In genomic region chr1:154962795-154963330, GRCh38 we compare ENCODE assay signal across 8 cellular contexts. TPM values are rescaled to one million over a fixed set of nuclear protein-coding genes. Genes with fewer than 3 reads are reported as not detected.
DNase-seq lines count a peak whose midpoint lies in the region; ATAC-seq and TF ChIP-seq lines count a peak whose summit lies in the region.
"Had no signal": no experiment of that assay in that cellular context is flagged by ENCODE, and none has a peak within 500 bp of the region (broad histone marks: within the 10 kb centered on the region; RNA-seq: fewer than 3 reads in every experiment).

No MANE protein-coding gene starts in this region.

- TF ChIP-seq CTCF in HFFc6 (IDR thresholded peaks at IDR 0.05) (no peak), WTC11 (IDR thresholded peaks at IDR 0.05) (no peak), hepatocyte (IDR thresholded peaks at IDR 0.05; ENCODE audit: poor library complexity) (no peak)

- H3K4me3 Mint-ChIP-seq in HFFc6 (peak overlapping the region; percentile 85), WTC11 (peak overlapping the region; percentile 81)
- H3K4me3 Mint-ChIP-seq in stimulated activated effector memory CD8-positive, alpha-beta T cell treated with anti-CD3 and anti-CD28 coated beads, Interleukin-12 subunit alpha, Interleukin-12 subunit beta, amount 100 ng/mL, for 72 hours = peak overlapping the region; percentile 80

- H3K4me1 Mint-ChIP-seq in HFFc6 (ENCODE audit: low read depth) (peaks cover 54% of the 10 kb centered on the region), WTC11 (peaks cover 22% of the 10 kb centered on the region)
- H3K4me1 Mint-ChIP-seq in stimulated activated effector memory CD8-positive, alpha-beta T cell treated with anti-CD3 and anti-CD28 coated beads, Interleukin-12 subunit alpha, Interleukin-12 subunit beta, amount 100 ng/mL, for 72 hours = peaks cover 52% of the 10 kb centered on the region

- H3K27me3 ChIP-seq in hepatocyte = no peaks in the 10 kb centered on the region

- no peaks in the 10 kb centered on the region for H3K9me2 ChIP-seq in hepatocyte (replicated peaks; ENCODE audit: insufficient read depth)

- no peak overlapping the region for H2AFZ ChIP-seq in hepatocyte

- CTCF ChIA-PET in WTC11 (lab: Charles Lee) = interaction anchor here (1.0 to 4.1 kb wide), 6 partner anchors 9 to 210 kb away, joined by 5 to 33 read pairs (median 12); partner anchors contain the start of genes FLAD1, KRTCAP2, LENEP and SHC1

- H3K27ac ChIP-seq in hepatocyte = peak overlapping the region; percentile 100

- H3K36me3 Mint-ChIP-seq in HFFc6 (ENCODE audit: low read depth) = peaks cover 26% of the 10 kb centered on the region
- H3K36me3 Mint-ChIP-seq in WTC11 = peaks cover 56% of the 10 kb centered on the region
- H3K36me3 Mint-ChIP-seq in stimulated activated effector memory CD8-positive, alpha-beta T cell treated with anti-CD3 and anti-CD28 coated beads, Interleukin-12 subunit alpha, Interleukin-12 subunit beta, amount 100 ng/mL, for 72 hours = peaks cover 81% of the 10 kb centered on the region

- H3K27me3 Mint-ChIP-seq in HFFc6 (ENCODE audit: insufficient read depth) (peaks cover 9% of the 10 kb centered on the region), WTC11 (ENCODE audit: low read depth) (no peaks in the 10 kb centered on the region)

- H3K9me3 Mint-ChIP-seq in HFFc6 (no peaks in the 10 kb centered on the region), WTC11 (no peaks in the 10 kb centered on the region)
- no peaks in the 10 kb centered on the region for H3K9me3 Mint-ChIP-seq in stimulated activated effector memory CD8-positive, alpha-beta T cell treated with anti-CD3 and anti-CD28 coated beads, Interleukin-12 subunit alpha, Interleukin-12 subunit beta, amount 100 ng/mL, for 72 hours

- DNase-seq in HFFc6 = no peak
- DNase-seq in WTC11 (ENCODE audit: low spot score) = no peak
- DNase-seq in hepatocyte (ENCODE audit: low spot score) = no peak
- DNase-seq in stimulated activated effector memory CD8-positive, alpha-beta T cell treated with anti-CD3 and anti-CD28 coated beads, Interleukin-12 subunit alpha, Interleukin-12 subunit beta, amount 100 ng/mL, for 72 hours (ENCODE audit: low spot score in 2 of 2) = no peak
- DNase-seq: activated CD4-positive, alpha-beta T cell treated with anti-CD3 and anti-CD28 coated beads for 48 hours had no signal

- H3K4me3 ChIP-seq in hepatocyte = peak overlapping the region; percentile 99

- H3K27ac Mint-ChIP-seq in HFFc6 = peak overlapping the region; percentile 89
- H3K27ac Mint-ChIP-seq in WTC11 = no peak overlapping the region; the same call in 1 of the 2 replicates
- peak overlapping the region; percentile 81 for H3K27ac Mint-ChIP-seq in stimulated activated effector memory CD8-positive, alpha-beta T cell treated with anti-CD3 and anti-CD28 coated beads, Interleukin-12 subunit alpha, Interleukin-12 subunit beta, amount 100 ng/mL, for 72 hours

- no peaks in the 10 kb centered on the region for H3K9me3 ChIP-seq in hepatocyte (ENCODE audit: low read depth)

- H4K20me1 ChIP-seq in hepatocyte (ENCODE audit: insufficient read depth, poor library complexity, severe bottlenecking) = no peaks in the 10 kb centered on the region

- H3K4me1 ChIP-seq in hepatocyte (ENCODE audit: insufficient read depth) = peaks cover 19% of the 10 kb centered on the region

- 82% methylated on average over 6 of the region's 6 CpGs for WGBS in hepatocyte (ENCODE audit: low lambda C conversion rate, missing lambda C conversion rate)

- no peaks in the 10 kb centered on the region for H3K36me3 ChIP-seq in hepatocyte (replicated peaks; ENCODE audit: insufficient read depth, low read depth)

- H3K4me2 ChIP-seq in hepatocyte = peak overlapping the region; percentile 97

- POLR2A ChIA-PET in WTC11 (lab: Charles Lee) = interaction anchor here (2.4 to 3.2 kb wide), 3 partner anchors 8 to 20 kb away, joined by 10 to 26 read pairs (median 11); partner anchors contain the start of genes FLAD1 and SHC1

- ATAC-seq in WTC11 (no peak), HG03469 (IDR thresholded peaks at IDR 0.05; ENCODE audit: unreplicated experiment) (no peak), HG03457 (IDR thresholded peaks at IDR 0.05; ENCODE audit: unreplicated experiment) (no peak), esophagus mucosa (no peak)
- ATAC-seq in stimulated activated effector memory CD8-positive, alpha-beta T cell treated with anti-CD3 and anti-CD28 coated beads, Interleukin-12 subunit alpha, Interleukin-12 subunit beta, amount 100 ng/mL, for 72 hours = no peak

- peaks cover 79% of the 10 kb centered on the region for H3K79me2 ChIP-seq in hepatocyte

TF ChIP-seq in WTC11, 78 proteins besides CTCF, POLR2A, EP300 and RAD21:
- TF ChIP-seq ZNF317 (CRISPR knock-in tag; IDR thresholded peaks at IDR 0.05; ENCODE audit: borderline replicate concordance, low read depth) = no peak
- TF ChIP-seq, protein P1, sequence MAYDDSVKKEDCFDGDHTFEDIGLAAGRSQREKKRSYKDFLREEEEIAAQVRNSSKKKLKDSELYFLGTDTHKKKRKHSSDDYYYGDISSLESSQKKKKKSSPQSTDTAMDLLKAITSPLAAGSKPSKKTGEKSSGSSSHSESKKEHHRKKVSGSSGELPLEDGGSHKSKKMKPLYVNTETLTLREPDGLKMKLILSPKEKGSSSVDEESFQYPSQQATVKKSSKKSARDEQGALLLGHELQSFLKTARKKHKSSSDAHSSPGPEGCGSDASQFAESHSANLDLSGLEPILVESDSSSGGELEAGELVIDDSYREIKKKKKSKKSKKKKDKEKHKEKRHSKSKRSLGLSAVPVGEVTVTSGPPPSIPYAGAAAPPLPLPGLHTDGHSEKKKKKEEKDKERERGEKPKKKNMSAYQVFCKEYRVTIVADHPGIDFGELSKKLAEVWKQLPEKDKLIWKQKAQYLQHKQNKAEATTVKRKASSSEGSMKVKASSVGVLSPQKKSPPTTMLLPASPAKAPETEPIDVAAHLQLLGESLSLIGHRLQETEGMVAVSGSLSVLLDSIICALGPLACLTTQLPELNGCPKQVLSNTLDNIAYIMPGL (CRISPR knock-in tag; IDR thresholded peaks at IDR 0.05) = no peak
- no peak for TF ChIP-seq GTF2I (CRISPR knock-in tag; conservative IDR thresholded peaks at IDR 0.05)
- no peak for TF ChIP-seq ZMAT4 (CRISPR knock-in tag; IDR thresholded peaks at IDR 0.05)

RNA-seq across cellular contexts. Expression of gene PYGO2, which starts 1.3 kb away (rescaled TPM):
- total RNA-seq in HFFc6 (2021; fragmentation: NEBNext Ultra II Directional; extraction: Animal tissue kit (Norgen Biotek cat#: 25700)) = 10 to 100 TPM; 19.9 to 23.7 (median 21.3) TPM
- total RNA-seq in WTC11 (2021) (37.4 to 38.8 TPM (median 38.0 TPM) in 3 replicates), hepatocyte (20.2 and 21.8 TPM in 2 replicates), esophagus mucosa (17.3 TPM)
- 22.3 and 28.3 TPM in 2 replicates for polyA plus RNA-seq in hepatocyte

RNA-seq across cellular contexts. Expression of gene PBXIP1, which starts 7.0 kb away (rescaled TPM):
- total RNA-seq in HFFc6 (2021; fragmentation: NEBNext Ultra II Directional; extraction: Animal tissue kit (Norgen Biotek cat#: 25700)) = 10 to 100 TPM; 26.4 to 42.5 (median 28.1) TPM
- total RNA-seq in WTC11 (2021) = 26.5 to 30.7 TPM (median 28.4 TPM) in 3 replicates
- 52.4 and 53.0 TPM in 2 replicates for total RNA-seq in hepatocyte
- polyA plus RNA-seq in hepatocyte = 61.0 and 65.5 TPM in 2 replicates
- 9.2 TPM for total RNA-seq in esophagus mucosa

RNA-seq across cellular contexts. Expression of gene SHC1, which starts 7.7 kb away (rescaled TPM):
- total RNA-seq in HFFc6 (2021; fragmentation: NEBNext Ultra II Directional; extraction: Animal tissue kit (Norgen Biotek cat#: 25700)) = 100 to 1,000 TPM; 371 to 461 (median 401) TPM
- total RNA-seq in WTC11 (2021) (180 to 199 TPM (median 180 TPM) in 3 replicates), hepatocyte (81.8 and 95.6 TPM in 2 replicates), esophagus mucosa (68.0 TPM)
- 107 and 120 TPM in 2 replicates for polyA plus RNA-seq in hepatocyte

RNA-seq across cellular contexts. Expression of gene CKS1B, which starts 11.6 kb away (rescaled TPM):
- total RNA-seq in HFFc6 (2021; fragmentation: NEBNext Ultra II Directional; extraction: Animal tissue kit (Norgen Biotek cat#: 25700)) = 100 to 1,000 TPM in 3 of 6 experiments, 10 to 100 TPM in 3; 52.7 to 111 (median 98.8) TPM
- total RNA-seq in WTC11 (2021) (258 to 301 TPM (median 278 TPM) in 3 replicates), hepatocyte (40.4 and 41.5 TPM in 2 replicates), esophagus mucosa (74.5 TPM)
- polyA plus RNA-seq in hepatocyte = 91.3 and 102 TPM in 2 replicates

RNA-seq across cellular contexts. Expression of gene FLAD1, which starts 20.3 kb away (rescaled TPM):
- 10 to 100 TPM; 25.1 to 35.3 (median 29.6) TPM for total RNA-seq in HFFc6 (2021; fragmentation: NEBNext Ultra II Directional; extraction: Animal tissue kit (Norgen Biotek cat#: 25700))
- total RNA-seq in WTC11 (2021) (71.1 to 88.3 TPM (median 71.2 TPM) in 3 replicates), hepatocyte (25.6 and 27.7 TPM in 2 replicates), esophagus mucosa (29.6 TPM)
- polyA plus RNA-seq in hepatocyte = 42.8 and 45.1 TPM in 2 replicates
